In the genomic region with DNA sequence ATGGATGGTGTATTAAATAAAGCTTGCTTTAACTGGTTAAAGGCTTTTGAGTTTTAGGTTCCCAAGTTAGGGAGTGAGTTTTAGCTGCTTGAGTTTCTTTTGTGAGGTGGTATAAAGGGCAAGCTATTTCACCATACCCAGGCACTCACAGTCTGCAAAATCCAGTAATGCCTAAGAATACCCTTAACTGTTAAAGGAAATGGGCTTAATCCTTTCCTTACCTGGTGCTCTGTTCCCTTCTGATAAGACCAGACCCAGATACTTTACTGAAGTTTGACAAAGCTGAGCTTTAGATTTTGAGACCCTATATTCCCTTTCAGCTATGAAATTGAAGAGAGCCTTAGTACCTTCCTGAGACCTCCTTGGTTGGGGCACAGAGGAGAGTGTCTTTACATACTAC, we compare ENCODE assay signal across 1 cellular context.
TF ChIP-seq lines count a peak whose summit lies in the region.

No MANE protein-coding gene starts in this region.

TF ChIP-seq in K562, 482 proteins besides CTCF, POLR2A, EP300 and RAD21 (continued from another document):
- TF ChIP-seq C11orf30 (IDR thresholded peaks at IDR 0.05; ENCODE audit: low read depth) (no peak), ARID1B (IDR thresholded peaks at IDR 0.05) (peak; percentile 67), NCOR1 (IDR thresholded peaks at IDR 0.05) (0 out of 2 replicates have a peak, but pooled peaks have one; percentile 17), CCAR2 (IDR thresholded peaks at IDR 0.05; ENCODE audit: low read depth, low read length) (no peak), TAF7 (tag; IDR thresholded peaks at IDR 0.05) (no peak), DPF2 (IDR thresholded peaks at IDR 0.05) (0 out of 2 replicates have a peak, but pooled peaks have one; percentile 33), ZNF655 (CRISPR knock-in tag; IDR thresholded peaks at IDR 0.05) (no peak), ZNF175 (CRISPR knock-in tag; IDR thresholded peaks at IDR 0.05; ENCODE audit: low read depth) (no peak), PURB (CRISPR knock-in tag; IDR thresholded peaks at IDR 0.05; ENCODE audit: low read depth) (no peak), JUNB (CRISPR knock-in tag; conservative IDR thresholded peaks at IDR 0.05) (no peak), KDM5B (IDR thresholded peaks at IDR 0.05; ENCODE audit: insufficient replicate concordance, low read depth, low read length) (no peak), TCF3 (CRISPR knock-in tag; IDR thresholded peaks at IDR 0.05) (peak; percentile 61; the same call in 1 of the 2 replicates), MAZ (CRISPR knock-in tag; conservative IDR thresholded peaks at IDR 0.05 in 1 of 2, IDR thresholded peaks at IDR 0.05 in 1 of 2) (no peak), RFX5 (IDR thresholded peaks at IDR 0.05; ENCODE audit: low read depth, low read length) (no peak), SREBF2 (CRISPR knock-in tag; IDR thresholded peaks at IDR 0.05) (no peak)
- TF ChIP-seq, protein P1, sequence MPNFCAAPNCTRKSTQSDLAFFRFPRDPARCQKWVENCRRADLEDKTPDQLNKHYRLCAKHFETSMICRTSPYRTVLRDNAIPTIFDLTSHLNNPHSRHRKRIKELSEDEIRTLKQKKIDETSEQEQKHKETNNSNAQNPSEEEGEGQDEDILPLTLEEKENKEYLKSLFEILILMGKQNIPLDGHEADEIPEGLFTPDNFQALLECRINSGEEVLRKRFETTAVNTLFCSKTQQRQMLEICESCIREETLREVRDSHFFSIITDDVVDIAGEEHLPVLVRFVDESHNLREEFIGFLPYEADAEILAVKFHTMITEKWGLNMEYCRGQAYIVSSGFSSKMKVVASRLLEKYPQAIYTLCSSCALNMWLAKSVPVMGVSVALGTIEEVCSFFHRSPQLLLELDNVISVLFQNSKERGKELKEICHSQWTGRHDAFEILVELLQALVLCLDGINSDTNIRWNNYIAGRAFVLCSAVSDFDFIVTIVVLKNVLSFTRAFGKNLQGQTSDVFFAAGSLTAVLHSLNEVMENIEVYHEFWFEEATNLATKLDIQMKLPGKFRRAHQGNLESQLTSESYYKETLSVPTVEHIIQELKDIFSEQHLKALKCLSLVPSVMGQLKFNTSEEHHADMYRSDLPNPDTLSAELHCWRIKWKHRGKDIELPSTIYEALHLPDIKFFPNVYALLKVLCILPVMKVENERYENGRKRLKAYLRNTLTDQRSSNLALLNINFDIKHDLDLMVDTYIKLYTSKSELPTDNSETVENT (CRISPR knock-in tag; IDR thresholded peaks at IDR 0.05), result no peak
TF ChIP-seq in K562: peak in this region for 7.
